In genomic region chr6:27129917-27130316, GRCh38 we compare ENCODE assay signal across 15 cellular contexts.
DNase-seq lines count a peak whose midpoint lies in the region; TF ChIP-seq lines count a peak whose summit lies in the region.
"Had no signal": no experiment of that assay in that cellular context is flagged by ENCODE, and none has a peak within 500 bp of the region (broad histone marks: within the 10 kb centered on the region; RNA-seq: fewer than 3 reads in every experiment).

No MANE protein-coding gene starts in this region.

- H3K9me2 ChIP-seq in PC-9 (ENCODE audit: insufficient read depth), result no peaks in the 10 kb centered on the region

- intact Hi-C loops in activated CD4-positive, alpha-beta T cell treated with anti-CD3 and anti-CD28 coated beads, Interleukin-2, amount 10 ng/mL, durations not matched to agents 24 days and 14 days (cut with micrococcal nuclease), result loop anchor here (2.0 to 5.0 kb wide), 4 partner anchors 47 to 1737 kb away; a partner anchor contains a TSS
- intact Hi-C loops in PC-9 (cut with micrococcal nuclease; ENCODE audit: unreplicated experiment), result loop anchor here (5.0 to 10.0 kb wide), 3 partner anchors 845 to 1098 kb away; a partner anchor contains a TSS

- H3K9me3 ChIP-seq in HUES64 (ENCODE audit: insufficient read depth, low read depth, low read length) (no peaks in the 10 kb centered on the region), PC-9 (ENCODE audit: insufficient read depth, low read depth) (no peaks in the 10 kb centered on the region), neural progenitor cell (ENCODE audit: low read depth) (no peaks in the 10 kb centered on the region)

- H3F3A ChIP-seq in PC-9 (ENCODE audit: insufficient read depth, low read depth), result peaks cover 31% of the 10 kb centered on the region
- H3F3A ChIP-seq in neural progenitor cell (ENCODE audit: low read depth), result peaks cover 35% of the 10 kb centered on the region

- H4K20me1 ChIP-seq in PC-9 (ENCODE audit: insufficient read depth), result no peaks in the 10 kb centered on the region
- peaks cover 5% of the 10 kb centered on the region for H4K20me1 ChIP-seq in neural progenitor cell (ENCODE audit: low read depth)

- 79% methylated on average over 8 of the region's 8 CpGs for WGBS in HUES64

- H3K9ac ChIP-seq in HUES64 (ENCODE audit: low read depth, low read length), result no peak overlapping the region
- no peak overlapping the region for H3K9ac ChIP-seq in neural progenitor cell

- no peak overlapping the region for H3K4me3 Mint-ChIP-seq in activated CD4-positive, alpha-beta T cell treated with anti-CD3 and anti-CD28 coated beads, Interleukin-2, amount 10 ng/mL, durations not matched to agents 24 days and 14 days
- H3K4me3 Mint-ChIP-seq in activated CD4-positive, alpha-beta T cell treated with anti-CD3 and anti-CD28 coated beads, Interleukin-2, amount 10 ng/mL, durations not matched to agents 7 days and 5 days, result no peak overlapping the region
- no peak overlapping the region for H3K4me3 Mint-ChIP-seq in neural progenitor cell

- H2AFZ ChIP-seq in PC-9 (no peak overlapping the region), neural progenitor cell (replicated peaks) (no peak overlapping the region)

- TF ChIP-seq CTCF in PC-9 (conservative IDR thresholded peaks at IDR 0.05) (no peak), neural progenitor cell (IDR thresholded peaks at IDR 0.05) (no peak)

- peaks cover 4% of the 10 kb centered on the region for H3K36me3 Mint-ChIP-seq in activated CD4-positive, alpha-beta T cell treated with anti-CD3 and anti-CD28 coated beads, Interleukin-2, amount 10 ng/mL, durations not matched to agents 24 days and 14 days (ENCODE audit: low read depth)
- peaks cover 13% of the 10 kb centered on the region for H3K36me3 Mint-ChIP-seq in activated CD4-positive, alpha-beta T cell treated with anti-CD3 and anti-CD28 coated beads, Interleukin-2, amount 10 ng/mL, durations not matched to agents 7 days and 5 days (ENCODE audit: low read depth)
- H3K36me3 Mint-ChIP-seq in neural progenitor cell, result peaks cover 9% of the 10 kb centered on the region

- no TSS peak for BruUV-seq in PC-9 (replicated peaks; lab: Mats Ljungman, UMichigan)

- H3K4me1 Mint-ChIP-seq in activated CD4-positive, alpha-beta T cell treated with anti-CD3 and anti-CD28 coated beads, Interleukin-2, amount 10 ng/mL, durations not matched to agents 24 days and 14 days, result peaks cover 41% of the 10 kb centered on the region
- H3K4me1 Mint-ChIP-seq in activated CD4-positive, alpha-beta T cell treated with anti-CD3 and anti-CD28 coated beads, Interleukin-2, amount 10 ng/mL, durations not matched to agents 7 days and 5 days, result peaks cover 66% of the 10 kb centered on the region
- peaks cover 34% of the 10 kb centered on the region for H3K4me1 Mint-ChIP-seq in neural progenitor cell

- no peaks in the 10 kb centered on the region for H3K27me3 Mint-ChIP-seq in activated CD4-positive, alpha-beta T cell treated with anti-CD3 and anti-CD28 coated beads, Interleukin-2, amount 10 ng/mL, durations not matched to agents 24 days and 14 days
- H3K27me3 Mint-ChIP-seq in activated CD4-positive, alpha-beta T cell treated with anti-CD3 and anti-CD28 coated beads, Interleukin-2, amount 10 ng/mL, durations not matched to agents 7 days and 5 days, result no peaks in the 10 kb centered on the region
- H3K27me3 Mint-ChIP-seq in neural progenitor cell (ENCODE audit: insufficient read depth, low read depth), result no peaks in the 10 kb centered on the region

- CTCF ChIA-PET in activated CD4-positive, alpha-beta T cell treated with anti-CD3 and anti-CD28 coated beads, Interleukin-2, amount 10 ng/mL, durations not matched to agents 7 days and 5 days (lab: Charles Lee), result no interaction called here
- CTCF ChIA-PET in PC-9 (lab: Charles Lee), result interaction anchor here (0.7 kb wide), 1 partner anchor 17 kb away, joined by 5 read pairs; no protein-coding TSS in a partner anchor

- H3K36me3 ChIP-seq in HUES64 (ENCODE audit: insufficient read depth, low read length) (no peaks in the 10 kb centered on the region), PC-9 (ENCODE audit: low read depth) (no peaks in the 10 kb centered on the region), neural progenitor cell (no peaks in the 10 kb centered on the region)

- H3K27ac ChIP-seq in HUES64 (ENCODE audit: low read depth, low read length) (no peak overlapping the region), PC-9 (no peak overlapping the region), neural progenitor cell (no peak overlapping the region)
- H3K27ac ChIP-seq: C4-2B, coronary artery had no signal

- H3K4me3 ChIP-seq in HUES64 (ENCODE audit: low read length) (peak overlapping the region; percentile 79; the same call in 1 of the 2 replicates), PC-9 (no peak overlapping the region), neural progenitor cell (no peak overlapping the region)
- H3K4me3 ChIP-seq: coronary artery had no signal

- peaks cover 14% of the 10 kb centered on the region for H3K4me1 ChIP-seq in HUES64 (ENCODE audit: insufficient read depth, low read length)
- peaks cover 16% of the 10 kb centered on the region for H3K4me1 ChIP-seq in PC-9 (replicated peaks; ENCODE audit: insufficient read depth)
- peaks cover 8% of the 10 kb centered on the region for H3K4me1 ChIP-seq in neural progenitor cell

- POLR2A ChIA-PET in activated CD4-positive, alpha-beta T cell treated with anti-CD3 and anti-CD28 coated beads, Interleukin-2, amount 10 ng/mL, durations not matched to agents 7 days and 5 days (lab: Charles Lee), result interaction anchor here (4.5 to 5.1 kb wide), 2 partner anchors 16 to 680 kb away, joined by 64 to 232 read pairs; a partner anchor contains a TSS
- POLR2A ChIA-PET in PC-9 (lab: Charles Lee; ENCODE audit: unreplicated experiment), result interaction anchor here (0.7 kb wide), 1 partner anchor 109 kb away, joined by 6 read pairs; no protein-coding TSS in a partner anchor

- H3K9me3 Mint-ChIP-seq in activated CD4-positive, alpha-beta T cell treated with anti-CD3 and anti-CD28 coated beads, Interleukin-2, amount 10 ng/mL, durations not matched to agents 24 days and 14 days, result no peaks in the 10 kb centered on the region
- H3K9me3 Mint-ChIP-seq in activated CD4-positive, alpha-beta T cell treated with anti-CD3 and anti-CD28 coated beads, Interleukin-2, amount 10 ng/mL, durations not matched to agents 7 days and 5 days, result no peaks in the 10 kb centered on the region
- no peaks in the 10 kb centered on the region for H3K9me3 Mint-ChIP-seq in neural progenitor cell

- H3K79me2 ChIP-seq in PC-9 (ENCODE audit: low read depth), result no peaks in the 10 kb centered on the region
- no peaks in the 10 kb centered on the region for H3K79me2 ChIP-seq in neural progenitor cell (ENCODE audit: low read depth)

- DNase-seq in activated CD4-positive, alpha-beta T cell treated with anti-CD3 and anti-CD28 coated beads, Interleukin-2, amount 10 ng/mL, durations not matched to agents 24 days and 14 days, result peak; percentile 56
- DNase-seq in activated CD4-positive, alpha-beta T cell treated with anti-CD3 and anti-CD28 coated beads, Interleukin-2, amount 10 ng/mL, durations not matched to agents 7 days and 5 days, result no peak
- DNase-seq in PC-9, result no peak
- no peak for DNase-seq in neural progenitor cell (ENCODE audit: low spot score)
- DNase-seq in midbrain (lab: John Stamatoyannopoulos, UW), result no peak
- DNase-seq in stimulated activated CD8-positive, alpha-beta memory T cell treated with anti-CD3 and anti-CD28 coated beads, Interleukin-4, amount 100 ng/mL, for 48 hours, result no peak
- no peak for DNase-seq in NCI-H128 (lab: John Stamatoyannopoulos, UW; ENCODE audit: unreplicated experiment)
- DNase-seq: ACHN; activated naive CD4-positive, alpha-beta T cell treated with Interleukin-2 at 50 U/mL for 16 hours; activated T-cell treated with anti-CD3 and anti-CD28 coated beads, Interleukin-2, amount 50 U/mL, for 1 hour; NCI-H1694 treated with DMSO at 0.1 percent for 48 hours; nucleus accumbens had no signal

- H3K27ac Mint-ChIP-seq in activated CD4-positive, alpha-beta T cell treated with anti-CD3 and anti-CD28 coated beads, Interleukin-2, amount 10 ng/mL, durations not matched to agents 24 days and 14 days, result peak overlapping the region; percentile 69
- H3K27ac Mint-ChIP-seq in activated CD4-positive, alpha-beta T cell treated with anti-CD3 and anti-CD28 coated beads, Interleukin-2, amount 10 ng/mL, durations not matched to agents 7 days and 5 days, result no peak overlapping the region
- no peak overlapping the region for H3K27ac Mint-ChIP-seq in neural progenitor cell

- no peaks in the 10 kb centered on the region for H3K27me3 ChIP-seq in HUES64 (ENCODE audit: insufficient read depth, low read length)
- no peaks in the 10 kb centered on the region for H3K27me3 ChIP-seq in PC-9 (ENCODE audit: insufficient read depth, low read depth)
- H3K27me3 ChIP-seq in neural progenitor cell, result no peaks in the 10 kb centered on the region

- H3K4me2 ChIP-seq in PC-9 (peak overlapping the region; percentile 81), neural progenitor cell (peak overlapping the region; percentile 76)
